ENCODE assay signal across 8 cellular contexts in genomic region chr17:38730526-38731379, GRCh38. TPM values are rescaled to one million over a fixed set of nuclear protein-coding genes. Genes with fewer than 3 reads are reported as not detected.
DNase-seq lines count a peak whose midpoint lies in the region; ATAC-seq, FAIRE-seq and TF ChIP-seq lines count a peak whose summit lies in the region.

No MANE protein-coding gene starts in this region.

- DNase-seq in BJ (ENCODE audit: low read depth), result no peak
- peak; percentile 84 for DNase-seq in RPMI8226
- peak; percentile 95 for DNase-seq in colonic mucosa
- DNase-seq in right lobe of liver, result peak; percentile 93 to 97 (median 96)
- DNase-seq in GM12892 (ENCODE audit: insufficient read length), result no peak

- H3K9me3 ChIP-seq in HEK293 (ENCODE audit: control insufficient read depth, insufficient read depth, low read depth, low read length), result no peaks in the 10 kb centered on the region
- no peaks in the 10 kb centered on the region for H3K9me3 ChIP-seq in colonic mucosa
- no peaks in the 10 kb centered on the region for H3K9me3 ChIP-seq in right lobe of liver

- peak overlapping the region; percentile 82 to 99 for H3K9ac ChIP-seq in colonic mucosa (ENCODE audit: low read depth in 2 of 2, low read length in 2 of 2)

- peak; percentile 56 for TF ChIP-seq POLR2A in right lobe of liver (IDR thresholded peaks at IDR 0.05)
- no peak for TF ChIP-seq POLR2A in GM12892 (IDR thresholded peaks at IDR 0.05; ENCODE audit: low read depth, low read length)

- CTCF ChIA-PET in BJ (lab: Yijun Ruan, JAX), result interaction anchor here (0.6 to 2.8 kb wide), 18 partner anchors 12 to 1324 kb away, joined by 3 to 34 read pairs (median 4); partner anchors contain the start of genes MLLT6, PSMB3 and RPL23
- CTCF ChIA-PET in HEK293 (lab: Yijun Ruan, JAX), result interaction anchor here (0.5 to 3.1 kb wide), 20 partner anchors 9 to 999 kb away, joined by 3 to 17 read pairs (median 4); partner anchors contain the start of gene MLLT6

- H3K27me3 ChIP-seq in BJ (ENCODE audit: control insufficient read depth, insufficient read depth, low read length) (no peaks in the 10 kb centered on the region), colonic mucosa (no peaks in the 10 kb centered on the region), right lobe of liver (no peaks in the 10 kb centered on the region)

- peak; percentile 77 to 81 (median 79) for ATAC-seq in right lobe of liver
- no peak for ATAC-seq in GM18520 (IDR thresholded peaks at IDR 0.05; ENCODE audit: unreplicated experiment)

- POLR2A ChIA-PET in BJ (lab: Charles Lee), result interaction anchor here (0.6 kb wide), 2 partner anchors 123 to 138 kb away, joined by 3 read pairs; no protein-coding TSS in a partner anchor
- POLR2A ChIA-PET in HEK293 (lab: Yijun Ruan, JAX), result interaction anchor here (0.7 to 2.3 kb wide), 17 partner anchors 11 to 54 kb away, joined by 3 to 18 read pairs (median 4); partner anchors contain the start of genes MLLT6 and PSMB3

- peak overlapping the region; percentile 63 for H3K4me3 ChIP-seq in BJ (ENCODE audit: low read depth, low read length)
- peak overlapping the region; percentile 67 for H3K4me3 ChIP-seq in HEK293 (ENCODE audit: low read depth, low read length)
- H3K4me3 ChIP-seq in colonic mucosa, result peak overlapping the region; percentile 71
- H3K4me3 ChIP-seq in right lobe of liver, result peak overlapping the region; percentile 76 to 89 (median 88)

- FAIRE-seq in GM12892 (lab: Jason Lieb, UNC), result no peak

- H3K4me1 ChIP-seq in HEK293 (ENCODE audit: control insufficient read depth, insufficient read depth, low read length) (peaks cover 5% of the 10 kb centered on the region), colonic mucosa (peaks cover 25% of the 10 kb centered on the region), right lobe of liver (peaks cover 0 to 27% (median 14%) of the 10 kb centered on the region in 4 donors)

- H3K36me3 ChIP-seq in BJ (ENCODE audit: control insufficient read depth, insufficient read depth, low read length) (peaks cover 13% of the 10 kb centered on the region), HEK293 (ENCODE audit: control insufficient read depth in 2 of 2, insufficient read depth in 1 of 2, low read length in 2 of 2) (peaks cover 10 to 45% of the 10 kb centered on the region in 2 experiments), colonic mucosa (no peaks in the 10 kb centered on the region), right lobe of liver (peaks cover 0 to 9% (median 2%) of the 10 kb centered on the region in 4 donors)

- no peak for TF ChIP-seq CTCF in BJ (IDR thresholded peaks at IDR 0.05; ENCODE audit: insufficient read depth, low read depth, low read length)
- no peak for TF ChIP-seq CTCF in HEK293 (tag by site-specific recombination; IDR thresholded peaks at IDR 0.05)
- TF ChIP-seq CTCF in colonic mucosa (IDR thresholded peaks at IDR 0.05), result no peak
- TF ChIP-seq CTCF in right lobe of liver (IDR thresholded peaks at IDR 0.05), result no peak

- WGBS in right lobe of liver (ENCODE audit: insufficient coverage, low coverage, low lambda C conversion rate, missing lambda C conversion rate), result 3% methylated on average over 16 of the region's 27 CpGs

- intact Hi-C loops in colonic mucosa (cut with DNase I), result no loop called here
- intact Hi-C loops in right lobe of liver (cut with DNase I), result loop anchor here in 1 of 2 donors (5.0 kb wide), 1 partner anchor 48 kb away; no protein-coding TSS in a partner anchor

- H3K27ac ChIP-seq in HEK293 (ENCODE audit: extremely low read depth, low read depth, low read length) (peak overlapping the region; percentile 67), colonic mucosa (peak overlapping the region; percentile 92), right lobe of liver (peak overlapping the region; percentile 76 to 89 (median 84)), temporal lobe (ENCODE audit: low read depth, low read length) (peak overlapping the region; percentile 95)

TF ChIP-seq in HEK293, 187 proteins besides CTCF, POLR2A, EP300 and RAD21 (continues in another document):
- TF ChIP-seq ZNF768 (tag by site-specific recombination; IDR thresholded peaks at IDR 0.05) (no peak), ZNF184 (tag by site-specific recombination; IDR thresholded peaks at IDR 0.05) (no peak), ZBTB11 (tag by site-specific recombination; conservative IDR thresholded peaks at IDR 0.05; ENCODE audit: low read depth) (peak; percentile 36; the same call in 1 of the 2 replicates), SCRT1 (tag by site-specific recombination; IDR thresholded peaks at IDR 0.05; ENCODE audit: borderline replicate concordance) (no peak), ZNF791 (tag by site-specific recombination; IDR thresholded peaks at IDR 0.05) (no peak), ZNF521 (tag by site-specific recombination; IDR thresholded peaks at IDR 0.05) (no peak), ZNF324 (tag by site-specific recombination; IDR thresholded peaks at IDR 0.05) (0 out of 2 replicates have a peak, but pooled peaks have one; percentile 64), ZNF239 (tag by site-specific recombination; IDR thresholded peaks at IDR 0.05) (peak; percentile 32; the same call in 1 of the 2 replicates), ZNF777 (tag by site-specific recombination; IDR thresholded peaks at IDR 0.05; ENCODE audit: borderline replicate concordance) (peak; percentile 80; the same call in 1 of the 2 replicates), ZNF335 (tag by site-specific recombination; conservative IDR thresholded peaks at IDR 0.05) (peak; percentile 86), ZNF146 (tag by site-specific recombination; IDR thresholded peaks at IDR 0.05) (peak; percentile 15; the same call in 1 of the 2 replicates), ZSCAN23 (tag by site-specific recombination; IDR thresholded peaks at IDR 0.05) (peak; percentile 59; the same call in 1 of the 2 replicates), ZNF155 (tag by site-specific recombination; IDR thresholded peaks at IDR 0.05) (no peak), KLF16 (tag by site-specific recombination; IDR thresholded peaks at IDR 0.05) (peak; percentile 35; the same call in 1 of the 2 replicates), ZNF501 (tag by site-specific recombination; IDR thresholded peaks at IDR 0.05) (peak; percentile 74)

RNA-seq across cellular contexts. Expression of gene CISD3, which starts 0.6 kb away (rescaled TPM):
- polyA plus RNA-seq in BJ (2011; rRNA removed), result 15.1 and 17.1 TPM in 2 replicates
- polyA minus RNA-seq in BJ (2011; rRNA and poly(A)+ RNA removed), result 5.8 and 8.3 TPM in 2 replicates
- total RNA-seq in colonic mucosa, result 100 to 1,000 TPM in 1 of 2 donors, 10 to 100 TPM in 1; 82.2 to 152 TPM
- total RNA-seq in right lobe of liver, result 10 to 100 TPM; 34.2 to 88.1 (median 55.1) TPM
- total RNA-seq in temporal lobe, result 0.98 TPM
- polyA plus RNA-seq in GM12892 (2012; ENCODE audit: missing spikeins), result 15.2 TPM

RNA-seq across cellular contexts. Expression of gene PCGF2, which starts 17.4 kb away (rescaled TPM):
- polyA plus RNA-seq in BJ (2011; rRNA removed), result 16.6 and 27.6 TPM in 2 replicates
- polyA minus RNA-seq in BJ (2011; rRNA and poly(A)+ RNA removed), result 20.8 and 27.5 TPM in 2 replicates
- total RNA-seq in colonic mucosa (10 to 100 TPM; 27.2 to 45.5 TPM), right lobe of liver (1 to 10 TPM; 1.7 to 8.0 (median 3.9) TPM), temporal lobe (11.8 TPM)
- polyA plus RNA-seq in GM12892 (2012; ENCODE audit: missing spikeins), result 2.1 TPM

RNA-seq across cellular contexts. Expression of gene PSMB3, which starts 21.8 kb away (rescaled TPM):
- polyA plus RNA-seq in BJ (2011; rRNA removed), result 293 and 337 TPM in 2 replicates
- polyA minus RNA-seq in BJ (2011; rRNA and poly(A)+ RNA removed), result 158 and 319 TPM in 2 replicates
- total RNA-seq in colonic mucosa (100 to 1,000 TPM; 160 to 253 TPM), right lobe of liver (100 to 1,000 TPM in 5 of 6 experiments, 10 to 100 TPM in 1; 85.2 to 183 (median 120) TPM), temporal lobe (74.7 TPM)
- polyA plus RNA-seq in GM12892 (2012; ENCODE audit: missing spikeins), result 221 TPM

RNA-seq across cellular contexts. Expression of gene MLLT6, which starts 25.7 kb away (rescaled TPM):
- 21.4 and 32.1 TPM in 2 replicates for polyA plus RNA-seq in BJ (2011; rRNA removed)
- 21.5 and 32.8 TPM in 2 replicates for polyA minus RNA-seq in BJ (2011; rRNA and poly(A)+ RNA removed)
- total RNA-seq in colonic mucosa (100 to 1,000 TPM in 1 of 2 donors, 10 to 100 TPM in 1; 74.1 to 109 TPM), right lobe of liver (10 to 100 TPM; 10.1 to 30.9 (median 25.6) TPM), temporal lobe (20.4 TPM)
- 50.6 TPM for polyA plus RNA-seq in GM12892 (2012; ENCODE audit: missing spikeins)

RNA-seq across cellular contexts. Expression of gene EPOP, which starts 56.0 kb away (rescaled TPM):
- polyA plus RNA-seq in BJ (2011; rRNA removed), result 0.52 and 0.55 TPM in 2 replicates
- 0.43 and 0.51 TPM in 2 replicates for polyA minus RNA-seq in BJ (2011; rRNA and poly(A)+ RNA removed)
- total RNA-seq in colonic mucosa, result 1 to 10 TPM; 1.1 to 1.8 TPM
- total RNA-seq in right lobe of liver, result 1 to 10 TPM; 1.1 to 6.0 (median 3.0) TPM
- 0.49 TPM for total RNA-seq in temporal lobe
- polyA plus RNA-seq in GM12892 (2012; ENCODE audit: missing spikeins), result 5.2 TPM

Comparison
In these comparisons a context has a peak if more than half of its experiments do, and no peak if none do; other contexts are left out.
1. DNase-seq: peak in RPMI8226 (single experiment), colonic mucosa (single experiment) and right lobe of liver (3 of 3); none in BJ (single experiment) and GM12892 (single experiment).
2. RNA of gene CISD3, which starts 0.6 kb away (total RNA-seq): 82.2 to 152 TPM in colonic mucosa and 34.2 to 88.1 TPM in right lobe of liver; 0.98 TPM in temporal lobe (single experiment); every median in the first group is over 10 times any median in the second.
3. Peak in every context shown above with its lines, with median percentiles within 50 percentile points of each other: H3K4me3 ChIP-seq and H3K27ac ChIP-seq.